In genomic region chr11:10005955-10006525, GRCh38 we compare ENCODE assay signal across 18 cellular contexts.
"Had no signal": no experiment of that assay in that cellular context is flagged by ENCODE, and none has a peak within 500 bp of the region (broad histone marks: within the 10 kb centered on the region; RNA-seq: fewer than 3 reads in every experiment).

No MANE protein-coding gene starts in this region.

- H3K4me1 ChIP-seq: ascending aorta, colonic mucosa, heart right ventricle, neural progenitor cell, pancreas, testis, uterus had no signal

- H3K27ac Mint-ChIP-seq: activated CD4-positive, alpha-beta T cell treated with anti-CD3 and anti-CD28 coated beads for 36 hours; activated naive CD8-positive, alpha-beta T cell treated with anti-CD3 and anti-CD28 coated beads, Interleukin-2, amount 50 U/mL, for 24 hours; activated T-helper 1 cell treated with anti-CD3 and anti-CD28 coated beads, Interleukin-12 subunit alpha, Interleukin-12 subunit beta, Interleukin-2, Interleukin-4 antibody, amounts not matched to agents 30 ng/mL and 10 ng/mL and 1 ng/mL, durations not matched to agents 14 hours and 24 hours and 36 hours; neural progenitor cell had no signal

- H3K27me3 ChIP-seq: ascending aorta, cardiac muscle cell, colonic mucosa, heart right ventricle, neural progenitor cell, pancreas, testis, uterus had no signal

- H3K9me3 ChIP-seq: colonic mucosa, pancreas, testis, uterus had no signal

- H2AFZ ChIP-seq: neural progenitor cell had no signal

- H3K4me3 ChIP-seq: cardiac muscle cell, colonic mucosa, heart right ventricle, neural progenitor cell, pancreas, testis, uterus had no signal

- H3K27ac ChIP-seq: ascending aorta, cardiac muscle cell, colonic mucosa, heart right ventricle, neural progenitor cell, pancreas, testis, uterus, VCaP had no signal

- H3K4me3 Mint-ChIP-seq: activated CD4-positive, alpha-beta T cell treated with anti-CD3 and anti-CD28 coated beads for 36 hours; activated naive CD8-positive, alpha-beta T cell treated with anti-CD3 and anti-CD28 coated beads, Interleukin-2, amount 50 U/mL, for 24 hours; activated T-helper 1 cell treated with anti-CD3 and anti-CD28 coated beads, Interleukin-12 subunit alpha, Interleukin-12 subunit beta, Interleukin-2, Interleukin-4 antibody, amounts not matched to agents 30 ng/mL and 10 ng/mL and 1 ng/mL, durations not matched to agents 14 hours and 24 hours and 36 hours; neural progenitor cell had no signal

- H3K4me2 ChIP-seq: neural progenitor cell had no signal

- ATAC-seq: activated CD4-positive, alpha-beta T cell treated with anti-CD3 and anti-CD28 coated beads for 36 hours; activated naive CD8-positive, alpha-beta T cell treated with anti-CD3 and anti-CD28 coated beads, Interleukin-2, amount 50 U/mL, for 24 hours; heart right ventricle; pancreas; stimulated activated naive CD8-positive, alpha-beta T cell treated with anti-CD3 and anti-CD28 coated beads, Interleukin-15, Interleukin-2, amounts not matched to agents 100 U/mL and 50 U/mL, for 24 hours had no signal

- H3K36me3 ChIP-seq: ascending aorta, cardiac muscle cell, colonic mucosa, heart right ventricle, neural progenitor cell, pancreas, uterus had no signal

- FAIRE-seq: frontal cortex, keratinocyte, pancreas had no signal

- DNase-seq: activated CD4-positive, alpha-beta T cell treated with anti-CD3 and anti-CD28 coated beads for 36 hours; activated naive CD4-positive, alpha-beta T cell treated with Interleukin-2 at 50 U/mL for 16 hours; activated naive CD8-positive, alpha-beta T cell treated with anti-CD3 and anti-CD28 coated beads, Interleukin-2, amount 50 U/mL, for 24 hours; colonic mucosa; effector CD4-positive, alpha-beta T cell; heart right ventricle; pancreas; stimulated activated CD4-positive, alpha-beta T cell treated with anti-CD3 and anti-CD28 coated beads, Interleukin-12 subunit alpha, Interleukin-12 subunit beta, amount 100 ng/mL, for 4 hours; stimulated activated naive CD8-positive, alpha-beta T cell treated with anti-CD3 and anti-CD28 coated beads, Interleukin-15, Interleukin-2, amounts not matched to agents 100 U/mL and 50 U/mL, for 24 hours; testis; uterus had no signal

- H3K4me1 Mint-ChIP-seq: activated CD4-positive, alpha-beta T cell treated with anti-CD3 and anti-CD28 coated beads for 36 hours; activated naive CD8-positive, alpha-beta T cell treated with anti-CD3 and anti-CD28 coated beads, Interleukin-2, amount 50 U/mL, for 24 hours; neural progenitor cell had no signal

- H3K9ac ChIP-seq: neural progenitor cell had no signal

- H3K27me3 Mint-ChIP-seq: activated CD4-positive, alpha-beta T cell treated with anti-CD3 and anti-CD28 coated beads for 36 hours; activated naive CD8-positive, alpha-beta T cell treated with anti-CD3 and anti-CD28 coated beads, Interleukin-2, amount 50 U/mL, for 24 hours had no signal
